In the genomic region with DNA sequence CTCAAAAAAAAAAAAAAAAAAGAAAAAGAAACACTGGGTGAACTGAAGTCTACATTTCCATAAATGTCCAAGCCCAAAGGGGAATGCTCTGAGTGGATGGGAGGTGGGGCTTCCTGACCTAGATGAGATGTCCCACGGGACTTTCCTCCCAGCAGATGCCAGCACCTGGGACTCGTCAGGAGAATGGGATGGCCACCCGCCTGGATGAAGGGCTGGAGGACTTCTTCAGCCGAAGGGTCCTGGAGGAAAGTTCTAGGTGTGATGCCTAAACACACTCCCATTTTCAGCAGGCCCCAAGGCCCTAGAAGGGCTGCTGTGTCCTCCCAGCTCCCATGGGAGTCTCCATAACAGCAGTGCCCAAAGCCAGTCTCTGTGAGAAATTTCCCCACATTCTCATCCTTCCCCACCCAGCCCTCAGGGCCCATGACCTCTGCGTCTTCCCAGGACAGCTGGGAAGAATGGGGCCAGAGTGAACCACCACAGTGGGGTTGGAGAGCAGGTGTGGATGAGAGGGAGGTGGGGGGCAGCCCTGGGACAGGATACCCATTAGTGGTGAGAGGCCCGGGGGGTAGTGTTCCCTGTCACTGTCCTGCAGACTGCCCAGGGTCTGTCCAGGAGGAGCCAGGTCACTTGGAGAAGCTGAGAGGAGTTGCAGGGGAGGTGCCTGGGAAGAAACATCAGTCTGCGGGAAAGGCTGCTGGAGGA, we compare ENCODE assay signal across 25 cellular contexts. TPM values are rescaled to one million over a fixed set of nuclear protein-coding genes. Genes with fewer than 3 reads are reported as not detected.
DNase-seq lines count a peak whose midpoint lies in the region; ATAC-seq, FAIRE-seq and TF ChIP-seq lines count a peak whose summit lies in the region.
"Had no signal": no experiment of that assay in that cellular context is flagged by ENCODE, and none has a peak within 500 bp of the region (broad histone marks: within the 10 kb centered on the region; RNA-seq: fewer than 3 reads in every experiment).

No MANE protein-coding gene starts in this region.

- H3K9ac ChIP-seq in SK-N-SH (no peak overlapping the region), kidney (ENCODE audit: low read length in 2 of 2) (no peak overlapping the region)

- DNase-seq in SK-N-SH (peak; percentile 17), kidney (peak; percentile 45), nephron progenitor cell (no peak), D341Med (ENCODE audit: low spot score) (no peak), testis (no peak), DMS114 treated with DMSO at 0.1 percent for 48 hours (lab: John Stamatoyannopoulos, UW; ENCODE audit: unreplicated experiment) (no peak)
- no peak for DNase-seq in activated T-helper 1 cell treated with anti-CD3 and anti-CD28 coated beads, Interleukin-12 subunit alpha, Interleukin-12 subunit beta, Interleukin-2, Interleukin-4 antibody, amounts not matched to agents 30 ng/mL and 10 ng/mL and 1 ng/mL, durations not matched to agents 14 hours and 24 hours and 36 hours (ENCODE audit: low spot score)
- DNase-seq: ACHN; C1 segment of cervical spinal cord; Calu3; CD8-positive, alpha-beta memory T cell; H9; MM.1S; NCI-H1092; NCI-H1436; NCI-H1930; NCI-H2227 treated with DMSO at 0.1 percent for 48 hours; NCI-H510A; NCI-H748 treated with DMSO at 0.1 percent for 48 hours; SIG-M5 had no signal

- no peaks in the 10 kb centered on the region for H4K20me1 ChIP-seq in SK-N-SH (ENCODE audit: insufficient read depth)

- no peaks in the 10 kb centered on the region for H3K79me2 ChIP-seq in SK-N-SH (ENCODE audit: insufficient read depth)

- H3K9me3 Mint-ChIP-seq in nephron progenitor cell, result no peaks in the 10 kb centered on the region
- no peaks in the 10 kb centered on the region for H3K9me3 Mint-ChIP-seq in activated T-helper 1 cell treated with anti-CD3 and anti-CD28 coated beads, Interleukin-12 subunit alpha, Interleukin-12 subunit beta, Interleukin-2, Interleukin-4 antibody, amounts not matched to agents 30 ng/mL and 10 ng/mL and 1 ng/mL, durations not matched to agents 14 hours and 24 hours and 36 hours
- H3K9me3 Mint-ChIP-seq: CD8-positive, alpha-beta memory T cell; H9 had no signal

- TF ChIP-seq CTCF in SK-N-SH (IDR thresholded peaks at IDR 0.05) (no peak), kidney (IDR thresholded peaks at IDR 0.05; ENCODE audit: borderline replicate concordance, extremely low read depth, insufficient read depth) (no peak), nephron progenitor cell (IDR thresholded peaks at IDR 0.05) (no peak), testis (IDR thresholded peaks at IDR 0.05) (no peak)

- no peak for TF ChIP-seq EP300 in SK-N-SH (IDR thresholded peaks at IDR 0.05; ENCODE audit: borderline replicate concordance in 1 of 2, low read depth in 1 of 2, low read length in 1 of 2)

- POLR2A ChIA-PET in SK-N-SH (lab: Yijun Ruan, JAX), result interaction anchor here (0.7 kb wide), 1 partner anchor 18 kb away, joined by 3 read pairs; no protein-coding TSS in a partner anchor

- CTCF ChIA-PET in SK-N-SH (lab: Yijun Ruan, JAX), result interaction anchor here (1.1 to 42.8 kb wide), 6 partner anchors 10 to 244 kb away, joined by 3 to 1159 read pairs (median 4); partner anchors contain the start of genes CIDEB, IRF9 and PCK2

- H3K4me3 ChIP-seq in SK-N-SH (ENCODE audit: low read depth in 2 of 2, low read length in 1 of 2), result no peak overlapping the region
- H3K4me3 ChIP-seq in kidney (ENCODE audit: low read length in 2 of 2), result no peak overlapping the region
- no peak overlapping the region for H3K4me3 ChIP-seq in testis
- H3K4me3 ChIP-seq: K562 had no signal

- no peak overlapping the region for H3K4me2 ChIP-seq in SK-N-SH

- intact Hi-C loops in kidney (cut with DNase I) (no loop called here), testis (cut with DNase I; ENCODE audit: low total_unique reads) (no loop called here)
- intact Hi-C loops in activated T-helper 1 cell treated with anti-CD3 and anti-CD28 coated beads, Interleukin-12 subunit alpha, Interleukin-12 subunit beta, Interleukin-2, Interleukin-4 antibody, amounts not matched to agents 30 ng/mL and 10 ng/mL and 1 ng/mL, durations not matched to agents 14 hours and 24 hours and 36 hours (cut with micrococcal nuclease), result no loop called here

- H2AFZ ChIP-seq in SK-N-SH (ENCODE audit: low read depth), result no peak overlapping the region

- H3K36me3 ChIP-seq in SK-N-SH (replicated peaks in 1 of 2; ENCODE audit: control insufficient read depth in 1 of 2, insufficient read depth in 2 of 2, low read length in 1 of 2) (no peaks in the 10 kb centered on the region), kidney (ENCODE audit: control insufficient read depth in 1 of 2, insufficient read depth in 2 of 2, low read length in 2 of 2) (no peaks in the 10 kb centered on the region), testis (ENCODE audit: low read depth, missing control alignments) (no peaks in the 10 kb centered on the region)

- H3K27ac ChIP-seq in SK-N-SH (ENCODE audit: low read depth in 2 of 2, low read length in 1 of 2), result no peak overlapping the region
- H3K27ac ChIP-seq in kidney (ENCODE audit: low read depth in 2 of 2, low read length in 2 of 2), result no peak overlapping the region
- H3K27ac ChIP-seq in testis, result no peak overlapping the region
- H3K27ac ChIP-seq: 22Rv1, RWPE1 had no signal

- peak overlapping the region; percentile 51 for H3K27ac Mint-ChIP-seq in nephron progenitor cell
- no peak overlapping the region for H3K27ac Mint-ChIP-seq in activated T-helper 1 cell treated with anti-CD3 and anti-CD28 coated beads, Interleukin-12 subunit alpha, Interleukin-12 subunit beta, Interleukin-2, Interleukin-4 antibody, amounts not matched to agents 30 ng/mL and 10 ng/mL and 1 ng/mL, durations not matched to agents 14 hours and 24 hours and 36 hours

- no peak for FAIRE-seq in kidney (lab: Jason Lieb, UNC)
- FAIRE-seq: K562 had no signal

- ATAC-seq in SK-N-SH treated with all-trans-retinoic acid at 6 μM for 48 hours, result no peak
- ATAC-seq: K562 had no signal

- H3K9me2 ChIP-seq in SK-N-SH, result no peaks in the 10 kb centered on the region

- H3F3A ChIP-seq in SK-N-SH (replicated peaks; ENCODE audit: insufficient read depth), result no peaks in the 10 kb centered on the region

- whole genome bisulfite sequencing in SK-N-SH (ENCODE audit: low lambda C conversion rate), result 50% methylated on average over 3 of the region's 7 CpGs
- 66 to 87% methylated on average over 7 of the region's 7 CpGs for WGBS in testis, 2 donors

- TF ChIP-seq RAD21 in SK-N-SH (IDR thresholded peaks at IDR 0.05; ENCODE audit: low read length), result no peak

- peaks cover 14% of the 10 kb centered on the region for H3K27me3 Mint-ChIP-seq in nephron progenitor cell (ENCODE audit: low read depth, poor library complexity)
- no peaks in the 10 kb centered on the region for H3K27me3 Mint-ChIP-seq in activated T-helper 1 cell treated with anti-CD3 and anti-CD28 coated beads, Interleukin-12 subunit alpha, Interleukin-12 subunit beta, Interleukin-2, Interleukin-4 antibody, amounts not matched to agents 30 ng/mL and 10 ng/mL and 1 ng/mL, durations not matched to agents 14 hours and 24 hours and 36 hours (ENCODE audit: insufficient read depth)

- no peaks in the 10 kb centered on the region for H3K36me3 Mint-ChIP-seq in nephron progenitor cell (ENCODE audit: low read depth)
- H3K36me3 Mint-ChIP-seq in activated T-helper 1 cell treated with anti-CD3 and anti-CD28 coated beads, Interleukin-12 subunit alpha, Interleukin-12 subunit beta, Interleukin-2, Interleukin-4 antibody, amounts not matched to agents 30 ng/mL and 10 ng/mL and 1 ng/mL, durations not matched to agents 14 hours and 24 hours and 36 hours (ENCODE audit: low read depth), result no peaks in the 10 kb centered on the region
- H3K36me3 Mint-ChIP-seq: CD8-positive, alpha-beta memory T cell had no signal

- TF ChIP-seq POLR2A in testis (IDR thresholded peaks at IDR 0.05), result no peak

- H3K4me3 Mint-ChIP-seq in nephron progenitor cell, result no peak overlapping the region
- no peak overlapping the region for H3K4me3 Mint-ChIP-seq in activated T-helper 1 cell treated with anti-CD3 and anti-CD28 coated beads, Interleukin-12 subunit alpha, Interleukin-12 subunit beta, Interleukin-2, Interleukin-4 antibody, amounts not matched to agents 30 ng/mL and 10 ng/mL and 1 ng/mL, durations not matched to agents 14 hours and 24 hours and 36 hours
- H3K4me3 Mint-ChIP-seq: CD8-positive, alpha-beta memory T cell; H9 had no signal

- H3K4me1 Mint-ChIP-seq in nephron progenitor cell, result peaks cover 26% of the 10 kb centered on the region
- no peaks in the 10 kb centered on the region for H3K4me1 Mint-ChIP-seq in activated T-helper 1 cell treated with anti-CD3 and anti-CD28 coated beads, Interleukin-12 subunit alpha, Interleukin-12 subunit beta, Interleukin-2, Interleukin-4 antibody, amounts not matched to agents 30 ng/mL and 10 ng/mL and 1 ng/mL, durations not matched to agents 14 hours and 24 hours and 36 hours (ENCODE audit: low read depth)
- H3K4me1 Mint-ChIP-seq: CD8-positive, alpha-beta memory T cell had no signal

- no peaks in the 10 kb centered on the region for H3K4me1 ChIP-seq in SK-N-SH (ENCODE audit: control insufficient read depth in 1 of 2, insufficient read depth in 2 of 2, low read depth in 1 of 2, low read length in 1 of 2)
- peaks cover 12 to 23% of the 10 kb centered on the region in 2 donors for H3K4me1 ChIP-seq in kidney (ENCODE audit: control insufficient read depth in 1 of 2, insufficient read depth in 1 of 2, low read depth in 1 of 2, low read length in 2 of 2)
- H3K4me1 ChIP-seq in testis, result no peaks in the 10 kb centered on the region

- H3K9me3 ChIP-seq in SK-N-SH, result no peaks in the 10 kb centered on the region
- no peaks in the 10 kb centered on the region for H3K9me3 ChIP-seq in kidney (ENCODE audit: control insufficient read depth in 1 of 2, low read length in 2 of 2)
- H3K9me3 ChIP-seq in testis, result no peaks in the 10 kb centered on the region

- H3K27me3 ChIP-seq in SK-N-SH (ENCODE audit: insufficient read depth), result no peaks in the 10 kb centered on the region; the same call in 1 of the 2 replicates
- no peaks in the 10 kb centered on the region for H3K27me3 ChIP-seq in testis

RNA-seq across cellular contexts. Expression of gene CPNE6, which starts 7.1 kb away (rescaled TPM):
- polyA plus RNA-seq in SK-N-SH (2012; rRNA removed) (not detected in 2 replicates), kidney (ENCODE audit: insufficient read depth, low read depth, low replicate concordance) (3.4 TPM), testis (ENCODE audit: insufficient read depth, low read depth, low replicate concordance) (5.7 TPM)
- not detected in 2 replicates for polyA plus RNA-seq in SK-N-SH (2012; cell fraction: cytosol; rRNA removed)
- polyA plus RNA-seq in SK-N-SH (2012; cell fraction: nucleus; rRNA removed), result not detected in 2 replicates
- total RNA-seq in kidney (0.19 TPM), testis (under 1 TPM; 0.12 to 0.71 TPM)
- not detected in 2 replicates for total RNA-seq in activated T-helper 1 cell treated with anti-CD3 and anti-CD28 coated beads, Interleukin-12 subunit alpha, Interleukin-12 subunit beta, Interleukin-2, Interleukin-4 antibody, amounts not matched to agents 30 ng/mL and 10 ng/mL and 1 ng/mL, durations not matched to agents 14 hours and 24 hours and 36 hours
- total RNA-seq: Calu3; CD8-positive, alpha-beta memory T cell; H9; K562; LHCN-M2 had no signal
- polyA plus RNA-seq: CD8-positive, alpha-beta memory T cell; K562 had no signal

RNA-seq across cellular contexts. Expression of gene CARMIL3, which starts 12.4 kb away (rescaled TPM):
- 0.32 and 0.43 TPM in 2 replicates for polyA plus RNA-seq in SK-N-SH (2012; rRNA removed)
- 0.06 and 0.30 TPM in 2 replicates for polyA plus RNA-seq in SK-N-SH (2012; cell fraction: cytosol; rRNA removed)
- polyA plus RNA-seq in SK-N-SH (2012; cell fraction: nucleus; rRNA removed), result 2.4 and 2.8 TPM in 2 replicates
- total RNA-seq in kidney, result 1.4 TPM
- polyA plus RNA-seq in kidney (ENCODE audit: insufficient read depth, low read depth, low replicate concordance), result 1.5 TPM
- 1 to 10 TPM; 7.7 to 8.6 TPM for total RNA-seq in testis
- 6.8 TPM for polyA plus RNA-seq in testis (ENCODE audit: insufficient read depth, low read depth, low replicate concordance)
- total RNA-seq in activated T-helper 1 cell treated with anti-CD3 and anti-CD28 coated beads, Interleukin-12 subunit alpha, Interleukin-12 subunit beta, Interleukin-2, Interleukin-4 antibody, amounts not matched to agents 30 ng/mL and 10 ng/mL and 1 ng/mL, durations not matched to agents 14 hours and 24 hours and 36 hours, result 3.0 and 3.4 TPM in 2 replicates

RNA-seq across cellular contexts. Expression of gene PCK2, which starts 29.9 kb away (rescaled TPM):
- polyA plus RNA-seq in SK-N-SH (2012; rRNA removed) (16.2 and 16.6 TPM in 2 replicates), kidney (ENCODE audit: insufficient read depth, low read depth, low replicate concordance) (140 TPM), testis (ENCODE audit: insufficient read depth, low read depth, low replicate concordance) (43.6 TPM)
- 6.7 and 10.9 TPM in 2 replicates for polyA plus RNA-seq in SK-N-SH (2012; cell fraction: cytosol; rRNA removed)
- 21.2 and 23.0 TPM in 2 replicates for polyA plus RNA-seq in SK-N-SH (2012; cell fraction: nucleus; rRNA removed)
- total RNA-seq in kidney (36.1 TPM), testis (10 to 100 TPM; 20.7 to 30.6 TPM)
- 55.0 and 62.8 TPM in 2 replicates for total RNA-seq in activated T-helper 1 cell treated with anti-CD3 and anti-CD28 coated beads, Interleukin-12 subunit alpha, Interleukin-12 subunit beta, Interleukin-2, Interleukin-4 antibody, amounts not matched to agents 30 ng/mL and 10 ng/mL and 1 ng/mL, durations not matched to agents 14 hours and 24 hours and 36 hours

RNA-seq across cellular contexts. Expression of gene DCAF11, which starts 50.3 kb away (rescaled TPM):
- 34.6 and 36.7 TPM in 2 replicates for polyA plus RNA-seq in SK-N-SH (2012; rRNA removed)
- 22.5 and 30.9 TPM in 2 replicates for polyA plus RNA-seq in SK-N-SH (2012; cell fraction: cytosol; rRNA removed)
- 37.1 and 43.1 TPM in 2 replicates for polyA plus RNA-seq in SK-N-SH (2012; cell fraction: nucleus; rRNA removed)
- total RNA-seq in kidney, result 81.1 TPM
- polyA plus RNA-seq in kidney (ENCODE audit: insufficient read depth, low read depth, low replicate concordance), result 69.4 TPM
- total RNA-seq in testis, result 10 to 100 TPM; 67.6 to 68.0 TPM
- 77.4 TPM for polyA plus RNA-seq in testis (ENCODE audit: insufficient read depth, low read depth, low replicate concordance)
- 69.9 and 71.6 TPM in 2 replicates for total RNA-seq in activated T-helper 1 cell treated with anti-CD3 and anti-CD28 coated beads, Interleukin-12 subunit alpha, Interleukin-12 subunit beta, Interleukin-2, Interleukin-4 antibody, amounts not matched to agents 30 ng/mL and 10 ng/mL and 1 ng/mL, durations not matched to agents 14 hours and 24 hours and 36 hours

RNA-seq across cellular contexts. Expression of gene NRL, which starts 50.5 kb away (rescaled TPM):
- polyA plus RNA-seq in SK-N-SH (2012; rRNA removed), result 0.76 and 0.88 TPM in 2 replicates
- 0.32 and 0.77 TPM in 2 replicates for polyA plus RNA-seq in SK-N-SH (2012; cell fraction: cytosol; rRNA removed)
- polyA plus RNA-seq in SK-N-SH (2012; cell fraction: nucleus; rRNA removed), result 0.37 and 0.59 TPM in 2 replicates
- 4.9 TPM for total RNA-seq in kidney
- 5.5 TPM for polyA plus RNA-seq in kidney (ENCODE audit: insufficient read depth, low read depth, low replicate concordance)
- 1 to 10 TPM; 6.6 to 8.3 TPM for total RNA-seq in testis
- polyA plus RNA-seq in testis (ENCODE audit: insufficient read depth, low read depth, low replicate concordance), result 8.2 TPM
- total RNA-seq in activated T-helper 1 cell treated with anti-CD3 and anti-CD28 coated beads, Interleukin-12 subunit alpha, Interleukin-12 subunit beta, Interleukin-2, Interleukin-4 antibody, amounts not matched to agents 30 ng/mL and 10 ng/mL and 1 ng/mL, durations not matched to agents 14 hours and 24 hours and 36 hours, result 2.1 and 2.7 TPM in 2 replicates

Comparison
In these comparisons a context has a peak if more than half of its experiments do, and no peak if none do; other contexts are left out.
1. DNase-seq: peak in SK-N-SH (single experiment) and kidney (single experiment); none in nephron progenitor cell (single experiment), D341Med (single experiment), testis (single experiment), activated T-helper 1 cell treated with anti-CD3 and anti-CD28 coated beads, Interleukin-12 subunit alpha, Interleukin-12 subunit beta, Interleukin-2, Interleukin-4 antibody, amounts not matched to agents 30 ng/mL and 10 ng/mL and 1 ng/mL, durations not matched to agents 14 hours and 24 hours and 36 hours (single experiment) and DMS114 treated with DMSO at 0.1 percent for 48 hours (single experiment).